Comparison of ENCODE assay signal across 24 cellular contexts in genomic region chr17:62859146-62859545, GRCh38. TPM values are rescaled to one million over a fixed set of nuclear protein-coding genes. Genes with fewer than 3 reads are reported as not detected.
DNase-seq lines count a peak whose midpoint lies in the region; ATAC-seq, FAIRE-seq and TF ChIP-seq lines count a peak whose summit lies in the region.
"Had no signal": no experiment of that assay in that cellular context is flagged by ENCODE, and none has a peak within 500 bp of the region (broad histone marks: within the 10 kb centered on the region; RNA-seq: fewer than 3 reads in every experiment).

No MANE protein-coding gene starts in this region.

- H3K36me3 ChIP-seq in left ventricle myocardium inferior (no peaks in the 10 kb centered on the region), endothelial cell of umbilical vein (ENCODE audit: control insufficient read depth in 2 of 2, extremely low read depth in 1 of 2, insufficient read depth in 2 of 2, low read length in 2 of 2) (no peaks in the 10 kb centered on the region)
- H3K36me3 ChIP-seq: right lobe of liver, transverse colon had no signal

- H3K27me3 ChIP-seq in right cardiac atrium (ENCODE audit: control insufficient read depth, insufficient read depth) (no peaks in the 10 kb centered on the region), left ventricle myocardium inferior (ENCODE audit: low read depth) (peaks cover 20% of the 10 kb centered on the region), endothelial cell of umbilical vein (ENCODE audit: control insufficient read depth in 2 of 2, insufficient read depth in 2 of 2, low read length in 2 of 2) (no peaks in the 10 kb centered on the region)
- H3K27me3 ChIP-seq: dorsolateral prefrontal cortex, right lobe of liver had no signal

- H3K9ac ChIP-seq in endothelial cell of umbilical vein (replicated peaks; ENCODE audit: extremely low read depth, insufficient read depth, low read length) = no peak overlapping the region

- WGBS in right cardiac atrium = 72% methylated on average over 3 of the region's 3 CpGs

- no peak overlapping the region for H2AFZ ChIP-seq in endothelial cell of umbilical vein (ENCODE audit: low read depth, low read length)

- no peaks in the 10 kb centered on the region for H3K36me3 Mint-ChIP-seq in nephron (ENCODE audit: low read depth)
- H3K36me3 Mint-ChIP-seq: activated naive CD4-positive, alpha-beta T cell treated with anti-CD3 and anti-CD28 coated beads, Interleukin-2, amount 50 U/mL, for 24 hours; WTC11 had no signal

- no peak for TF ChIP-seq POLR2A in endothelial cell of umbilical vein (IDR thresholded peaks at IDR 0.05; ENCODE audit: low read depth, low read length)

- H3K79me2 ChIP-seq in endothelial cell of umbilical vein (ENCODE audit: control insufficient read depth, insufficient read depth, low read length) = no peaks in the 10 kb centered on the region

- H3K4me1 ChIP-seq in right cardiac atrium (ENCODE audit: control insufficient read depth, insufficient read depth, low read length) = no peaks in the 10 kb centered on the region
- H3K4me1 ChIP-seq in left ventricle myocardium inferior = no peaks in the 10 kb centered on the region
- no peaks in the 10 kb centered on the region for H3K4me1 ChIP-seq in endothelial cell of umbilical vein (ENCODE audit: control insufficient read depth, extremely low read depth, insufficient read depth, low read length)
- H3K4me1 ChIP-seq: right lobe of liver, transverse colon had no signal

- H3K27ac Mint-ChIP-seq in nephron = peak overlapping the region; percentile 11 to 51 (median 27)
- H3K27ac Mint-ChIP-seq: activated CD8-positive, alpha-beta T cell treated with anti-CD3 and anti-CD28 coated beads for 36 hours; activated naive CD4-positive, alpha-beta T cell treated with anti-CD3 and anti-CD28 coated beads, Interleukin-2, amount 50 U/mL, for 24 hours; activated T-cell treated with anti-CD3 and anti-CD28 coated beads, Interleukin-2, amount 50 U/mL, for 24 hours; WTC11 had no signal

- peaks cover 5% of the 10 kb centered on the region for H3K27me3 Mint-ChIP-seq in nephron (ENCODE audit: low read depth)

- TF ChIP-seq CTCF in left ventricle myocardium inferior (IDR thresholded peaks at IDR 0.05; ENCODE audit: borderline replicate concordance) (no peak), endothelial cell of umbilical vein (IDR thresholded peaks at IDR 0.05; ENCODE audit: extremely low read depth in 1 of 2, insufficient read depth in 1 of 2, low read depth in 1 of 2, low read length in 2 of 2) (no peak), nephron (IDR thresholded peaks at IDR 0.05; ENCODE audit: unreplicated experiment in 3 of 3) (no peak)

- no peaks in the 10 kb centered on the region for H4K20me1 ChIP-seq in endothelial cell of umbilical vein (replicated peaks; ENCODE audit: control insufficient read depth, extremely low read depth, insufficient read depth, low read length)

- H3K27ac ChIP-seq in right cardiac atrium (ENCODE audit: low read length) (no peak overlapping the region), left ventricle myocardium inferior (replicated peaks) (no peak overlapping the region), endothelial cell of umbilical vein (ENCODE audit: insufficient read depth, low read depth, low read length) (no peak overlapping the region)
- H3K27ac ChIP-seq: dorsolateral prefrontal cortex, right lobe of liver, transverse colon had no signal

- dilution Hi-C loops in endothelial cell of umbilical vein (cut with MboI; ENCODE audit: extremely low pct_ligation_motif_present, low sequenced_read_pairs) = no loop called here

- H3K9me3 Mint-ChIP-seq in nephron = peaks cover under 1% of the 10 kb centered on the region
- H3K9me3 Mint-ChIP-seq: activated CD8-positive, alpha-beta T cell treated with anti-CD3 and anti-CD28 coated beads for 36 hours; activated naive CD4-positive, alpha-beta T cell treated with anti-CD3 and anti-CD28 coated beads, Interleukin-2, amount 50 U/mL, for 24 hours; activated T-cell treated with anti-CD3 and anti-CD28 coated beads, Interleukin-2, amount 50 U/mL, for 24 hours; WTC11 had no signal

- DNase-seq in right cardiac atrium = no peak
- no peak for DNase-seq in left ventricle myocardium inferior
- DNase-seq in endothelial cell of umbilical vein (ENCODE audit: low read depth, low spot score) = peak; percentile 70
- no peak for DNase-seq in NCI-H2227 (lab: John Stamatoyannopoulos, UW; ENCODE audit: unreplicated experiment)
- no peak for DNase-seq in middle frontal gyrus (ENCODE audit: extremely low spot score, low spot score)
- no peak for DNase-seq in OCI-M2 (lab: John Stamatoyannopoulos, UW; ENCODE audit: unreplicated experiment)
- DNase-seq: activated CD8-positive, alpha-beta T cell treated with anti-CD3 and anti-CD28 coated beads for 36 hours; activated T-cell treated with anti-CD3 and anti-CD28 coated beads, Interleukin-2, amount 50 U/mL, for 24 hours; DMS 273 treated with DMSO at 0.1 percent for 48 hours; dorsolateral prefrontal cortex; GF-D8; left ventricle myocardium superior; NCI-H2227 treated with DMSO at 0.1 percent for 48 hours; occipital lobe; right lobe of liver; stimulated activated naive CD4-positive, alpha-beta T cell; transverse colon had no signal

- BruUV-seq in endothelial cell of umbilical vein (replicated peaks; lab: Mats Ljungman, UMichigan) = no TSS peak

- ATAC-seq in right cardiac atrium (peak; percentile 60 to 71), GM19035 (IDR thresholded peaks at IDR 0.05; ENCODE audit: unreplicated experiment) (no peak)
- ATAC-seq: activated CD8-positive, alpha-beta T cell treated with anti-CD3 and anti-CD28 coated beads for 36 hours; left ventricle myocardium superior; Panc1; right lobe of liver; WTC11 had no signal

- no peak overlapping the region for H3K4me3 ChIP-seq in right cardiac atrium (ENCODE audit: low read length)
- no peak overlapping the region for H3K4me3 ChIP-seq in left ventricle myocardium inferior
- no peak overlapping the region for H3K4me3 ChIP-seq in endothelial cell of umbilical vein (replicated peaks in 1 of 3; ENCODE audit: insufficient read depth in 1 of 3, low read depth in 1 of 3, low read length in 3 of 3)
- H3K4me3 ChIP-seq: dorsolateral prefrontal cortex, right lobe of liver, transverse colon had no signal

- POLR2A ChIA-PET in endothelial cell of umbilical vein (lab: Charles Lee) = no interaction called here

- intact Hi-C loops in right cardiac atrium (cut with DNase I) (no loop called here), left ventricle myocardium inferior (cut with micrococcal nuclease) (no loop called here), endothelial cell of umbilical vein (cut with micrococcal nuclease) (no loop called here)

- no peaks in the 10 kb centered on the region for H3K9me1 ChIP-seq in endothelial cell of umbilical vein (replicated peaks; ENCODE audit: control insufficient read depth, extremely low read depth, insufficient read depth, low read length)

- H3K4me1 Mint-ChIP-seq in nephron = peaks cover 40% of the 10 kb centered on the region
- H3K4me1 Mint-ChIP-seq: activated naive CD4-positive, alpha-beta T cell treated with anti-CD3 and anti-CD28 coated beads, Interleukin-2, amount 50 U/mL, for 24 hours had no signal

- H3K9me3 ChIP-seq in right cardiac atrium (ENCODE audit: control insufficient read depth, low read length) = no peaks in the 10 kb centered on the region
- no peaks in the 10 kb centered on the region for H3K9me3 ChIP-seq in left ventricle myocardium inferior (replicated peaks)
- H3K9me3 ChIP-seq in endothelial cell of umbilical vein (replicated peaks; ENCODE audit: control insufficient read depth, insufficient read depth, low read length) = no peaks in the 10 kb centered on the region
- H3K9me3 ChIP-seq: right lobe of liver, transverse colon had no signal

- CTCF ChIA-PET in endothelial cell of umbilical vein (lab: Charles Lee) = interaction anchor here (0.6 kb wide), 1 partner anchor 17 kb away, joined by 4 read pairs; no protein-coding TSS in a partner anchor

- no peak overlapping the region for H3K4me2 ChIP-seq in endothelial cell of umbilical vein (ENCODE audit: insufficient read depth, low read length)

- H3K4me3 Mint-ChIP-seq in nephron = no peak overlapping the region
- H3K4me3 Mint-ChIP-seq: activated CD8-positive, alpha-beta T cell treated with anti-CD3 and anti-CD28 coated beads for 36 hours; activated naive CD4-positive, alpha-beta T cell treated with anti-CD3 and anti-CD28 coated beads, Interleukin-2, amount 50 U/mL, for 24 hours; activated T-cell treated with anti-CD3 and anti-CD28 coated beads, Interleukin-2, amount 50 U/mL, for 24 hours; WTC11 had no signal

- no peak for FAIRE-seq in endothelial cell of umbilical vein (lab: Jason Lieb, UNC)
- FAIRE-seq: GM12891 had no signal

TF ChIP-seq in endothelial cell of umbilical vein, 7 proteins besides CTCF, POLR2A, EP300 and RAD21:
- no peak for TF ChIP-seq JUN (IDR thresholded peaks at IDR 0.05; ENCODE audit: borderline replicate concordance, insufficient read depth, insufficient read length, low read depth)
- no peak for TF ChIP-seq MYC (IDR thresholded peaks at IDR 0.05; ENCODE audit: low read depth, low read length)
- TF ChIP-seq GATA2 (IDR thresholded peaks at IDR 0.05; ENCODE audit: insufficient read depth, insufficient read length, low read depth, low read length) = no peak
- no peak for TF ChIP-seq POLR2AphosphoS5 (IDR thresholded peaks at IDR 0.05; ENCODE audit: insufficient read depth, low read depth, low read length)
- no peak for TF ChIP-seq FOS (IDR thresholded peaks at IDR 0.05; ENCODE audit: borderline replicate concordance, insufficient read depth, low read length)

RNA-seq across cellular contexts. Expression of gene MARCHF10, which starts 51.0 kb away (rescaled TPM):
- total RNA-seq in right cardiac atrium (not detected), left ventricle myocardium inferior (not detected), endothelial cell of umbilical vein (not detected in 2 replicates)
- polyA plus RNA-seq in right cardiac atrium (0.20 TPM), endothelial cell of umbilical vein (0.11 and 0.14 TPM in 2 replicates)
- not detected in 2 replicates for polyA plus RNA-seq in endothelial cell of umbilical vein (2011; cell fraction: cytosol; rRNA removed)
- 0.29 TPM in 1 of 2 replicates, not detected in the other for polyA plus RNA-seq in endothelial cell of umbilical vein (2011; cell fraction: nucleus; rRNA removed)
- not detected in 2 replicates for polyA plus RNA-seq in endothelial cell of umbilical vein (2012)
- 0.62 TPM in 1 of 2 replicates, not detected in the other for polyA minus RNA-seq in endothelial cell of umbilical vein
- polyA minus RNA-seq in endothelial cell of umbilical vein (2011; cell fraction: cytosol; rRNA and poly(A)+ RNA removed) = not detected
- not detected in 2 replicates for polyA minus RNA-seq in endothelial cell of umbilical vein (2011; cell fraction: nucleus; rRNA and poly(A)+ RNA removed)
- total RNA-seq: A172; activated CD8-positive, alpha-beta T cell treated with anti-CD3 and anti-CD28 coated beads for 36 hours; left ventricle myocardium superior; right lobe of liver had no signal
